1 cellular context compared by ENCODE assay signal in the genomic region with DNA sequence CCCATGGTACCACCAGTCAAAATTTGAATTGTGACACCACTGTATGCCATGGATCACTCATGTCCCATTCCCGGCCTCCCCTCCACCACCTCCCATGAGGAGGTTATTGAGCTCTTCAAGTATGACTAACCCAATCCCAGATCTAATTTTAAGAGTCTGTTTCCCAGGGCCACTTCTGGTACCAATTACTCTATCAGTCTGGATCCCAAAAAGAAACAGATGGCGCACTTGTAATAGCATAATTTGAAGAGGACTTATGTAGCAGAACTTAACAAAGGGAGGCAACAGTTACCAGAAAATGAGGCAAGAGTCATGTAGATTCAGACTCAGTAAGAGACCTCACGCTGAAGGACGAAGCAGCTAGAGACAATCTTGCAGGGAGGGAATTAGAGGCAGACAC.
TF ChIP-seq lines count a peak whose summit lies in the region.

No MANE protein-coding gene starts in this region.

TF ChIP-seq in SK-N-SH treated with all-trans-retinoic acid at 6 μM for 48 hours, 23 proteins besides CTCF, POLR2A, EP300 and RAD21 (continued from another document):
- TF ChIP-seq, protein P1, sequence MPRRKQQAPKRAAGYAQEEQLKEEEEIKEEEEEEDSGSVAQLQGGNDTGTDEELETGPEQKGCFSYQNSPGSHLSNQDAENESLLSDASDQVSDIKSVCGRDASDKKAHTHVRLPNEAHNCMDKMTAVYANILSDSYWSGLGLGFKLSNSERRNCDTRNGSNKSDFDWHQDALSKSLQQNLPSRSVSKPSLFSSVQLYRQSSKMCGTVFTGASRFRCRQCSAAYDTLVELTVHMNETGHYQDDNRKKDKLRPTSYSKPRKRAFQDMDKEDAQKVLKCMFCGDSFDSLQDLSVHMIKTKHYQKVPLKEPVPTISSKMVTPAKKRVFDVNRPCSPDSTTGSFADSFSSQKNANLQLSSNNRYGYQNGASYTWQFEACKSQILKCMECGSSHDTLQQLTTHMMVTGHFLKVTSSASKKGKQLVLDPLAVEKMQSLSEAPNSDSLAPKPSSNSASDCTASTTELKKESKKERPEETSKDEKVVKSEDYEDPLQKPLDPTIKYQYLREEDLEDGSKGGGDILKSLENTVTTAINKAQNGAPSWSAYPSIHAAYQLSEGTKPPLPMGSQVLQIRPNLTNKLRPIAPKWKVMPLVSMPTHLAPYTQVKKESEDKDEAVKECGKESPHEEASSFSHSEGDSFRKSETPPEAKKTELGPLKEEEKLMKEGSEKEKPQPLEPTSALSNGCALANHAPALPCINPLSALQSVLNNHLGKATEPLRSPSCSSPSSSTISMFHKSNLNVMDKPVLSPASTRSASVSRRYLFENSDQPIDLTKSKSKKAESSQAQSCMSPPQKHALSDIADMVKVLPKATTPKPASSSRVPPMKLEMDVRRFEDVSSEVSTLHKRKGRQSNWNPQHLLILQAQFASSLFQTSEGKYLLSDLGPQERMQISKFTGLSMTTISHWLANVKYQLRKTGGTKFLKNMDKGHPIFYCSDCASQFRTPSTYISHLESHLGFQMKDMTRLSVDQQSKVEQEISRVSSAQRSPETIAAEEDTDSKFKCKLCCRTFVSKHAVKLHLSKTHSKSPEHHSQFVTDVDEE (CRISPR knock-in tag; IDR thresholded peaks at IDR 0.05), result peak; percentile 76; the same call in 1 of the 2 replicates
- no peak for TF ChIP-seq OSR1 (CRISPR knock-in tag; IDR thresholded peaks at IDR 0.05)
- TF ChIP-seq ZNF8 (CRISPR knock-in tag; IDR thresholded peaks at IDR 0.05), result peak; percentile 27; the same call in 1 of the 2 replicates
TF ChIP-seq in SK-N-SH treated with all-trans-retinoic acid at 6 μM for 48 hours: peak in this region for 5.
